In the genomic region with DNA sequence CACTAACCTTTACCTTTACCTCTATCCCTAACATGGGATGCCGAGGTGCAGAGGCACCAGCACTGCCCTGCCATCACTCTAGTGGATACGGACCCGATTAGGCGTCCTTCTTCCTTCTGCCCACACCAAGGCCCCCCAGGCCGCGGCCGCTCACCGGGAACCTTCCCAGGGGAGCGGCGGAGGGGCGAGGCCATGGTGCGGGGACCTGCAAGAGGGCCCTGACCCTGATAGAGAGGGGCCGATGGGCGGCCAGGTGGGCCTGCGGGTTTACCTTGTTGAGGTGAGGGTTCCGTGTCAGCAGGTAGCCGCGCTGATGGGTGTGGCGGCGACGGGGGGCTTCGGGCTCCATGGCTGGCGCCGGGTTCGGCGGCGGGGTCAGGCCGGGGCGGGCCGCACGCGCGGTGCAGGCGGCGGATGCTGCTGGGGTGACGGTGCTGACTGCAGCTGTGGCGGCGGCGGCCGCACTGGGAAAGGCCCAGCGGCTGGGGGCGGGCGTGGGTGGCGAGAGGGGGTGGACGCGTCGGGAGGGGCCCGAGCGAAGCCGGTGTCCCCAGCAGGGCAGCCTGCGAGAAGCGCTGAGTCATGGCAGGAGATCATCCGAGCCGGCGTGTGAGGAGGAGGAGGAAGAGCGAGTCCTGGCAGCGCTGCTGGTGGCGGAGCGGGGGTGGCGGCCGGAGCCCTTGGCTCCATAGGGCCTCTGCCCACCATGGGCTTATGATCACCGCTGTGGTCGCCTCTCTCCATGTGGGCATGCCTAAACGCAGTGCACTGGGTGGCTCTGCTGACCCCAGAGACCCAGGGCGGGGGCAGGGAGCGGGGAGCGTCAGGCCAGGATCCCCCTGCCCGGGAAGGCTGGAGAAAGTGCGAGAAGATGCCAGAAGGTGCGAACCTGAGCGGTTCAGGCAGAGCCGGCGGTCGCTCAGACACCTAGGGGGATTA, we compare ENCODE assay signal across 1 cellular context.
TF ChIP-seq lines count a peak whose summit lies in the region.

ME1 (minus strand) TSS at position 446 of the 939 bp plus-strand sequence; CDS start at position 349, 97 bp downstream.

TF ChIP-seq in GM23338, 12 proteins besides CTCF, POLR2A, EP300 and RAD21:
- TF ChIP-seq, protein P1, sequence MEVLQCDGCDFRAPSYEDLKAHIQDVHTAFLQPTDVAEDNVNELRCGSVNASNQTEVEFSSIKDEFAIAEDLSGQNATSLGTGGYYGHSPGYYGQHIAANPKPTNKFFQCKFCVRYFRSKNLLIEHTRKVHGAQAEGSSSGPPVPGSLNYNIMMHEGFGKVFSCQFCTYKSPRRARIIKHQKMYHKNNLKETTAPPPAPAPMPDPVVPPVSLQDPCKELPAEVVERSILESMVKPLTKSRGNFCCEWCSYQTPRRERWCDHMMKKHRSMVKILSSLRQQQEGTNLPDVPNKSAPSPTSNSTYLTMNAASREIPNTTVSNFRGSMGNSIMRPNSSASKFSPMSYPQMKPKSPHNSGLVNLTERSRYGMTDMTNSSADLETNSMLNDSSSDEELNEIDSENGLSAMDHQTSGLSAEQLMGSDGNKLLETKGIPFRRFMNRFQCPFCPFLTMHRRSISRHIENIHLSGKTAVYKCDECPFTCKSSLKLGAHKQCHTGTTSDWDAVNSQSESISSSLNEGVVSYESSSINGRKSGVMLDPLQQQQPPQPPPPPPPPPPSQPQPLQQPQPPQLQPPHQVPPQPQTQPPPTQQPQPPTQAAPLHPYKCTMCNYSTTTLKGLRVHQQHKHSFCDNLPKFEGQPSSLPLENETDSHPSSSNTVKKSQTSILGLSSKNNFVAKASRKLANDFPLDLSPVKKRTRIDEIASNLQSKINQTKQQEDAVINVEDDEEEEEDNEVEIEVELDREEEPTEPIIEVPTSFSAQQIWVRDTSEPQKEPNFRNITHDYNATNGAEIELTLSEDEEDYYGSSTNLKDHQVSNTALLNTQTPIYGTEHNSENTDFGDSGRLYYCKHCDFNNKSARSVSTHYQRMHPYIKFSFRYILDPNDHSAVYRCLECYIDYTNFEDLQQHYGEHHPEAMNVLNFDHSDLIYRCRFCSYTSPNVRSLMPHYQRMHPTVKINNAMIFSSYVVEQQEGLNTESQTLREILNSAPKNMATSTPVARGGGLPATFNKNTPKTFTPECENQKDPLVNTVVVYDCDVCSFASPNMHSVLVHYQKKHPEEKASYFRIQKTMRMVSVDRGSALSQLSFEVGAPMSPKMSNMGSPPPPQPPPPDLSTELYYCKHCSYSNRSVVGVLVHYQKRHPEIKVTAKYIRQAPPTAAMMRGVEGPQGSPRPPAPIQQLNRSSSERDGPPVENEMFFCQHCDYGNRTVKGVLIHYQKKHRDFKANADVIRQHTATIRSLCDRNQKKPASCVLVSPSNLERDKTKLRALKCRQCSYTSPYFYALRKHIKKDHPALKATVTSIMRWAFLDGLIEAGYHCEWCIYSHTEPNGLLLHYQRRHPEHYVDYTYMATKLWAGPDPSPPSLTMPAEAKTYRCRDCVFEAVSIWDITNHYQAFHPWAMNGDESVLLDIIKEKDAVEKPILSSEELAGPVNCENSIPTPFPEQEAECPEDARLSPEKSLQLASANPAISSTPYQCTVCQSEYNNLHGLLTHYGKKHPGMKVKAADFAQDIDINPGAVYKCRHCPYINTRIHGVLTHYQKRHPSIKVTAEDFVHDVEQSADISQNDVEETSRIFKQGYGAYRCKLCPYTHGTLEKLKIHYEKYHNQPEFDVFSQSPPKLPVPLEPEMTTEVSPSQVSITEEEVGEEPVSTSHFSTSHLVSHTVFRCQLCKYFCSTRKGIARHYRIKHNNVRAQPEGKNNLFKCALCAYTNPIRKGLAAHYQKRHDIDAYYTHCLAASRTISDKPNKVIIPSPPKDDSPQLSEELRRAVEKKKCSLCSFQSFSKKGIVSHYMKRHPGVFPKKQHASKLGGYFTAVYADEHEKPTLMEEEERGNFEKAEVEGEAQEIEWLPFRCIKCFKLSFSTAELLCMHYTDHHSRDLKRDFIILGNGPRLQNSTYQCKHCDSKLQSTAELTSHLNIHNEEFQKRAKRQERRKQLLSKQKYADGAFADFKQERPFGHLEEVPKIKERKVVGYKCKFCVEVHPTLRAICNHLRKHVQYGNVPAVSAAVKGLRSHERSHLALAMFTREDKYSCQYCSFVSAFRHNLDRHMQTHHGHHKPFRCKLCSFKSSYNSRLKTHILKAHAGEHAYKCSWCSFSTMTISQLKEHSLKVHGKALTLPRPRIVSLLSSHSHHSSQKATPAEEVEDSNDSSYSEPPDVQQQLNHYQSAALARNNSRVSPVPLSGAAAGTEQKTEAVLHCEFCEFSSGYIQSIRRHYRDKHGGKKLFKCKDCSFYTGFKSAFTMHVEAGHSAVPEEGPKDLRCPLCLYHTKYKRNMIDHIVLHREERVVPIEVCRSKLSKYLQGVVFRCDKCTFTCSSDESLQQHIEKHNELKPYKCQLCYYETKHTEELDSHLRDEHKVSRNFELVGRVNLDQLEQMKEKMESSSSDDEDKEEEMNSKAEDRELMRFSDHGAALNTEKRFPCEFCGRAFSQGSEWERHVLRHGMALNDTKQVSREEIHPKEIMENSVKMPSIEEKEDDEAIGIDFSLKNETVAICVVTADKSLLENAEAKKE (CRISPR knock-in tag; IDR thresholded peaks at IDR 0.05) = no peak
- 0 out of 2 replicates have a peak, but pooled peaks have one; percentile 2 for TF ChIP-seq CREB1 (CRISPR knock-in tag; IDR thresholded peaks at IDR 0.05; ENCODE audit: low read depth)
